19 cellular contexts compared by ENCODE assay signal in the genomic region with DNA sequence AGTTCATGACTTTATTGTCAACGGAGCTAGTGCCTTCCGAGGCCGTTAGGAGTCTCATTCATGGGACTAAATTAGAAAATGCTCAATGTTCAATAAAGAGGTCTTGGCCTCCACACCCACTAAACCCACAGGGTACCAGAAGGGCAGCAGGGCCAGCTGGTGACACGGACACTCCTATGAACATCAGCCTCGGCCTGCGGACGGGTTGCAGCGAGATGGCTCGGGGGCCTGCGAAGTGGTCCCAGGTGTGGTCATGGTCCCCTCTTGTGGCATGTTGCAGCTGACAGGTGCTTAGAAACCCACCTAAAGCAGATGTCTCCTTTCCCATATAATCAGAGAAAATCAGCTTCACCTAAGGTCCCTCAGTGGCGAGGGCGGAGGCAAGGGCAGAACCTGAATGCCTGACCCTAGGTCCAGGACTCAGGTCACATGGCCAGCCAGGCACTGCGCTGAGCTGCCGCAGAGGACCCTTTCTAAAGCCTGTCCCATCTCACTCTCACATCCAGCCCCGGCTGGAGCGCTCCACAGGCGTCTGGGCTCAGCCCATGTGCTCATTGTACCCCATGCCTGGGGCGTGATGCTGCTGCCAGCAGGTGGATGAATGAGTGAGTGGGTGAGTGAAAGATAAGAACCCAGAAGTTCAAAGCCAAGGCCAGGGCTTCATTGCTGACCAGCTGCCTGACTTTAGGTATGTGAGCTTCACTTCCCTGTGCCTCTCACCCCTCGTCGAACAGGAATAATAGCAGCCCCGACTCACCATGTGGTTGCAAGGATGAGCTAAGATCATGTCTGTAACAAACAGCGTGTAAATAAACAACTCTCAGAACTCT.
"Had no signal": no experiment of that assay in that cellular context is flagged by ENCODE, and none has a peak within 500 bp of the region (broad histone marks: within the 10 kb centered on the region; RNA-seq: fewer than 3 reads in every experiment).

No MANE protein-coding gene starts in this region.

- H3K36me3 ChIP-seq: breast epithelium, neutrophil, pancreas, vagina had no signal

- DNase-seq: activated CD4-positive, alpha-beta memory T cell treated with anti-CD3 and anti-CD28 coated beads for 36 hours; activated naive CD4-positive, alpha-beta T cell treated with anti-CD3 and anti-CD28 coated beads for 36 hours; activated naive CD8-positive, alpha-beta T cell treated with anti-CD3 and anti-CD28 coated beads, Interleukin-2, amount 50 U/mL, for 24 hours; aorta; erythroblast; left ventricle myocardium superior; mucosa of descending colon; naive B cell; pancreas; stimulated activated naive CD4-positive, alpha-beta T cell; substantia nigra; SW 1271 had no signal

- FAIRE-seq: endometrium, pancreas had no signal

- H3K9me3 ChIP-seq: breast epithelium, mucosa of descending colon, neutrophil, pancreas, tibial nerve, vagina had no signal

- H3K4me3 Mint-ChIP-seq: activated CD4-positive, alpha-beta memory T cell treated with anti-CD3 and anti-CD28 coated beads for 36 hours; activated naive CD4-positive, alpha-beta T cell treated with anti-CD3 and anti-CD28 coated beads for 36 hours; activated naive CD8-positive, alpha-beta T cell treated with anti-CD3 and anti-CD28 coated beads, Interleukin-2, amount 50 U/mL, for 24 hours had no signal

- H3K4me3 ChIP-seq: breast epithelium, coronary artery, mucosa of descending colon, pancreas, tibial nerve, vagina had no signal

- H3K27me3 Mint-ChIP-seq: activated CD4-positive, alpha-beta memory T cell treated with anti-CD3 and anti-CD28 coated beads for 36 hours; activated naive CD8-positive, alpha-beta T cell treated with anti-CD3 and anti-CD28 coated beads, Interleukin-2, amount 50 U/mL, for 24 hours; naive B cell had no signal

- H3K9me3 Mint-ChIP-seq: activated CD4-positive, alpha-beta memory T cell treated with anti-CD3 and anti-CD28 coated beads for 36 hours; activated naive CD4-positive, alpha-beta T cell treated with anti-CD3 and anti-CD28 coated beads for 36 hours; activated naive CD8-positive, alpha-beta T cell treated with anti-CD3 and anti-CD28 coated beads, Interleukin-2, amount 50 U/mL, for 24 hours; activated T-helper 2 cell treated with anti-CD3 and anti-CD28 coated beads, Interferon-gamma antibody, Interleukin-2, Interleukin-4, amounts not matched to agents 10 μg/mL and 5 μg/mL and 100 μg/mL, durations not matched to agents 14 hours and 24 hours and 36 hours; naive B cell had no signal

- H3K27me3 ChIP-seq: breast epithelium, neutrophil, pancreas, tibial nerve, vagina had no signal

- H3K27ac ChIP-seq: breast epithelium, coronary artery, neutrophil, pancreas, vagina had no signal

- H3K4me1 ChIP-seq: breast epithelium, pancreas, vagina had no signal

- ATAC-seq: activated naive CD8-positive, alpha-beta T cell treated with anti-CD3 and anti-CD28 coated beads, Interleukin-2, amount 50 U/mL, for 24 hours; left ventricle myocardium superior; mucosa of descending colon; pancreas had no signal

- H3K27ac Mint-ChIP-seq: activated CD4-positive, alpha-beta memory T cell treated with anti-CD3 and anti-CD28 coated beads for 36 hours; activated naive CD4-positive, alpha-beta T cell treated with anti-CD3 and anti-CD28 coated beads for 36 hours; activated naive CD8-positive, alpha-beta T cell treated with anti-CD3 and anti-CD28 coated beads, Interleukin-2, amount 50 U/mL, for 24 hours; activated T-helper 2 cell treated with anti-CD3 and anti-CD28 coated beads, Interferon-gamma antibody, Interleukin-2, Interleukin-4, amounts not matched to agents 10 μg/mL and 5 μg/mL and 100 μg/mL, durations not matched to agents 14 hours and 24 hours and 36 hours had no signal
